Comparison of ENCODE assay signal across 26 cellular contexts in genomic region chr3:69547457-69548014, GRCh38.
"Had no signal": no experiment of that assay in that cellular context is flagged by ENCODE, and none has a peak within 500 bp of the region (broad histone marks: within the 10 kb centered on the region; RNA-seq: fewer than 3 reads in every experiment).

No MANE protein-coding gene starts in this region.

- H3K4me1 ChIP-seq: adrenal gland had no signal

- H3K36me3 ChIP-seq: adrenal gland, ovary, upper lobe of left lung had no signal

- H3K4me3 Mint-ChIP-seq: activated CD4-positive, alpha-beta T cell treated with anti-CD3 and anti-CD28 coated beads for 36 hours; activated naive CD8-positive, alpha-beta T cell; activated T-cell treated with anti-CD3 and anti-CD28 coated beads, Interleukin-2, amount 50 U/mL, for 72 hours; memory B cell; naive thymus-derived CD4-positive, alpha-beta T cell; stimulated activated naive CD8-positive, alpha-beta T cell treated with anti-CD3 and anti-CD28 coated beads, Interleukin-15, Interleukin-2, amounts not matched to agents 100 ng/mL and 50 ng/mL, for 24 hours; T-helper 2 cell treated with Interferon-gamma antibody and Interleukin-4, amounts not matched to agents 5 μg/mL and 100 μg/mL, for 36 hours had no signal

- H3K27me3 Mint-ChIP-seq: progenitor cell of endocrine pancreas had no signal

- H3K9me3 ChIP-seq: adrenal gland, body of pancreas, ovary, upper lobe of left lung had no signal

- DNase-seq: activated CD4-positive, alpha-beta T cell treated with anti-CD3 and anti-CD28 coated beads for 36 hours; activated CD4-positive, alpha-beta T cell treated with anti-CD3 and anti-CD28 coated beads, Interleukin-2, amount 50 U/mL, for 4 hours; activated CD4-positive, CD25-positive, alpha-beta regulatory T cell; activated naive CD4-positive, alpha-beta T cell treated with Interleukin-2 at 50 U/mL for 16 hours; activated T-cell treated with anti-CD3 and anti-CD28 coated beads for 4 hours; activated T-cell treated with anti-CD3 and anti-CD28 coated beads, Interleukin-2, amount 50 U/mL, for 72 hours; adrenal gland; aorta; body of pancreas; cerebellar nuclear complex; dorsolateral prefrontal cortex; effector memory CD4-positive, alpha-beta T cell; midbrain; naive thymus-derived CD4-positive, alpha-beta T cell; ovary; stimulated activated CD4-positive, alpha-beta T cell treated with anti-CD3 and anti-CD28 coated beads, Interleukin-12 subunit alpha, Interleukin-12 subunit beta, amount 100 ng/mL, for 4 hours; stimulated activated CD4-positive, alpha-beta T cell treated with anti-CD3 and anti-CD28 coated beads, Interleukin-4, amount 100 ng/mL, for 1 hour; upper lobe of left lung had no signal

- H3K9me3 Mint-ChIP-seq: activated T-cell treated with anti-CD3 and anti-CD28 coated beads, Interleukin-2, amount 50 U/mL, for 72 hours; memory B cell; stimulated activated naive CD8-positive, alpha-beta T cell treated with anti-CD3 and anti-CD28 coated beads, Interleukin-15, Interleukin-2, amounts not matched to agents 100 ng/mL and 50 ng/mL, for 24 hours; T-helper 2 cell treated with Interferon-gamma antibody and Interleukin-4, amounts not matched to agents 5 μg/mL and 100 μg/mL, for 36 hours had no signal

- H3K4me3 ChIP-seq: adrenal gland, body of pancreas, coronary artery, ovary, skin epidermis, upper lobe of left lung had no signal

- H3K36me3 Mint-ChIP-seq: activated naive CD8-positive, alpha-beta T cell; memory B cell; naive thymus-derived CD4-positive, alpha-beta T cell had no signal

- H3K27me3 ChIP-seq: ovary had no signal

- H3K4me1 Mint-ChIP-seq: activated CD4-positive, alpha-beta T cell treated with anti-CD3 and anti-CD28 coated beads for 36 hours; memory B cell had no signal

- H3K27ac ChIP-seq: adrenal gland, body of pancreas, coronary artery, ovary, skin epidermis, upper lobe of left lung had no signal

- H3K27ac Mint-ChIP-seq: activated CD4-positive, alpha-beta T cell treated with anti-CD3 and anti-CD28 coated beads for 36 hours; activated naive CD8-positive, alpha-beta T cell; activated T-cell treated with anti-CD3 and anti-CD28 coated beads, Interleukin-2, amount 50 U/mL, for 72 hours; memory B cell; naive thymus-derived CD4-positive, alpha-beta T cell; progenitor cell of endocrine pancreas; stimulated activated naive CD8-positive, alpha-beta T cell treated with anti-CD3 and anti-CD28 coated beads, Interleukin-15, Interleukin-2, amounts not matched to agents 100 ng/mL and 50 ng/mL, for 24 hours; T-helper 2 cell treated with Interferon-gamma antibody and Interleukin-4, amounts not matched to agents 5 μg/mL and 100 μg/mL, for 36 hours had no signal

- ATAC-seq: activated CD4-positive, alpha-beta T cell treated with anti-CD3 and anti-CD28 coated beads for 36 hours; activated T-cell treated with anti-CD3 and anti-CD28 coated beads, Interleukin-2, amount 50 U/mL, for 72 hours; body of pancreas; naive thymus-derived CD4-positive, alpha-beta T cell; sciatic nerve had no signal
